ENCODE assay signal across 20 cellular contexts in genomic region chr3:119653871-119654270, GRCh38. TPM values are rescaled to one million over a fixed set of nuclear protein-coding genes. Genes with fewer than 3 reads are reported as not detected.
"Had no signal": no experiment of that assay in that cellular context is flagged by ENCODE, and none has a peak within 500 bp of the region (broad histone marks: within the 10 kb centered on the region; RNA-seq: fewer than 3 reads in every experiment).

No MANE protein-coding gene starts in this region.

- ATAC-seq: activated T-cell treated with anti-CD3 and anti-CD28 coated beads, Interleukin-2, amount 50 U/mL, for 72 hours had no signal

- H3K4me1 ChIP-seq: esophagus squamous epithelium, tibial artery, uterus had no signal

- H3K27me3 ChIP-seq: esophagus squamous epithelium, ovary, tibial artery, uterus had no signal

- H3K9me3 ChIP-seq: esophagus squamous epithelium, ovary, tibial artery, uterus had no signal

- DNase-seq: activated B cell treated with CpG ODN at 0.5 μM for 24 hours; activated CD4-positive, alpha-beta T cell treated with anti-CD3 and anti-CD28 coated beads for 48 hours; activated CD8-positive, alpha-beta memory T cell treated with anti-CD3 and anti-CD28 coated beads, Interleukin-2, amount 50 U/mL, for 48 hours; activated gamma-delta T cell treated with Interleukin-2 at 50 U/mL for 16 hours; activated T-cell treated with anti-CD3 and anti-CD28 coated beads, Interleukin-2, amount 50 U/mL, for 72 hours; cortex of kidney; effector CD8-positive, alpha-beta T cell; esophagus squamous epithelium; glutamatergic neuron; immature natural killer cell; mammary epithelial cell; ovary; stimulated activated CD4-positive, alpha-beta T cell treated with anti-CD3 and anti-CD28 coated beads, Interleukin-4, amount 100 ng/mL, for 1 hour; stimulated activated naive CD4-positive, alpha-beta T cell; T-helper 2 cell; tibial artery; uterus had no signal

- H3K4me3 ChIP-seq: esophagus squamous epithelium, ovary, tibial artery, uterus had no signal

- H3K27ac ChIP-seq: esophagus squamous epithelium, ovary, tibial artery, uterus had no signal

- H3K36me3 ChIP-seq: esophagus squamous epithelium, ovary, uterus had no signal

RNA-seq across cellular contexts. Expression of gene CFAP91, which starts 49.0 kb away (rescaled TPM):
- polyA plus RNA-seq: immature natural killer cell had no signal

RNA-seq across cellular contexts. Expression of gene PLA1A, which starts 56.2 kb away (rescaled TPM):
- total RNA-seq: endothelial cell of umbilical vein, fibroblast of villous mesenchyme, mammary epithelial cell, neural crest cell had no signal
- polyA plus RNA-seq: immature natural killer cell, mammary epithelial cell had no signal
